ENCODE assay signal across 8 cellular contexts in genomic region chr6:13485303-13485702, GRCh38. TPM values are rescaled to one million over a fixed set of nuclear protein-coding genes. Genes with fewer than 3 reads are reported as not detected.
DNase-seq lines count a peak whose midpoint lies in the region; ATAC-seq and TF ChIP-seq lines count a peak whose summit lies in the region.

No MANE protein-coding gene starts in this region.

- H3K79me1 ChIP-seq in IMR-90 (ENCODE audit: low read depth in 1 of 2, low read length in 2 of 2): peaks cover 6 to 52% of the 10 kb centered on the region in 2 experiments

- H3K4me3 Mint-ChIP-seq in naive B cell: peak overlapping the region; percentile 82 to 99 (median 93)

- intact Hi-C loops in IMR-90 (cut with micrococcal nuclease): no loop called here

- in situ Hi-C loops in IMR-90 (cut with MboI; ENCODE audit: low sequenced_read_pairs): no loop called here

- no peaks in the 10 kb centered on the region for H3K27me3 ChIP-seq in IMR-90 (ENCODE audit: control insufficient read depth, insufficient read depth, low read length)

- H2AK5ac ChIP-seq in IMR-90 (ENCODE audit: low read depth, low read length): peak overlapping the region; percentile 61; the same call in 1 of the 2 replicates

- H3K9me3 ChIP-seq in IMR-90 (ENCODE audit: control insufficient read depth, insufficient read depth, low read length): no peaks in the 10 kb centered on the region

- no peak for DNase-seq in AG09309 (ENCODE audit: low read depth)
- no peak for DNase-seq in IMR-90
- DNase-seq in naive B cell: no peak
- no peak for DNase-seq in DMS 273 treated with DMSO at 0.1 percent for 48 hours (lab: John Stamatoyannopoulos, UW)
- DNase-seq in glomerular visceral epithelial cell (ENCODE audit: extremely low spot score): no peak
- DNase-seq in activated CD4-positive, CD25-positive, alpha-beta regulatory T cell treated with anti-CD3 and anti-CD28 coated beads, Interleukin-2, amount 50 U/mL, for 72 hours: no peak

- H4K5ac ChIP-seq in IMR-90 (ENCODE audit: low read depth, low read length): no peak overlapping the region; the same call in 1 of the 2 replicates

- H3K4ac ChIP-seq in IMR-90 (ENCODE audit: low read depth, low read length): no peak overlapping the region

- H3K4me2 ChIP-seq in IMR-90 (ENCODE audit: low read depth, low read length): peak overlapping the region; percentile 93

- H3K18ac ChIP-seq in IMR-90 (ENCODE audit: low read depth, low read length): no peak overlapping the region

- no peak overlapping the region for H3K27ac ChIP-seq in IMR-90 (ENCODE audit: insufficient read depth, low read length)
- H3K27ac ChIP-seq in cingulate gyrus (ENCODE audit: low read depth, low read length): peak overlapping the region; percentile 23

- no peak for TF ChIP-seq POLR2A in IMR-90 (IDR thresholded peaks at IDR 0.05; ENCODE audit: low read depth, low read length)

- peak overlapping the region; percentile 65 for H3K23ac ChIP-seq in IMR-90 (ENCODE audit: low read depth, low read length)

- peak overlapping the region; percentile 10 to 16; a peak in 2 of 4 replicates for H4K8ac ChIP-seq in IMR-90 (ENCODE audit: low read depth in 2 of 2, low read length in 2 of 2)

- TF ChIP-seq CTCF in AG09309 (IDR thresholded peaks at IDR 0.05; ENCODE audit: control insufficient read depth, insufficient read depth, low read depth, low read length, missing control alignments): no peak
- no peak for TF ChIP-seq CTCF in IMR-90 (conservative IDR thresholded peaks at IDR 0.05; ENCODE audit: low read depth, low read length)

- no peak overlapping the region for H2BK5ac ChIP-seq in IMR-90 (ENCODE audit: low read depth, low read length, poor library complexity, severe bottlenecking)

- H3K4me1 ChIP-seq in IMR-90 (ENCODE audit: control insufficient read depth, insufficient read depth, low read length): peaks cover 5% of the 10 kb centered on the region; the same call in 1 of the 2 replicates

- POLR2A ChIA-PET in IMR-90 (lab: Charles Lee; ENCODE audit: unreplicated experiment): no interaction called here

- no peak overlapping the region for H4K91ac ChIP-seq in IMR-90 (ENCODE audit: insufficient read depth, low read depth, low read length)

- CTCF ChIA-PET in IMR-90 (lab: Yijun Ruan, JAX): interaction anchor here (1.1 kb wide), 2 partner anchors 52 to 90 kb away, joined by 4 read pairs; no protein-coding TSS in a partner anchor

- no TSS peak for BruUV-seq in IMR-90 (replicated peaks; lab: Mats Ljungman, UMichigan)

- no peak for TF ChIP-seq RAD21 in IMR-90 (IDR thresholded peaks at IDR 0.05; ENCODE audit: low read length)

- H3K27ac Mint-ChIP-seq in naive B cell: peak overlapping the region in 5 of 6 donors; percentile 5 to 95 (median 84)

- ATAC-seq in IMR-90 (ENCODE audit: low read depth) (no peak), naive B cell (ENCODE audit: low read depth in 2 of 2) (no peak), GM21723 (IDR thresholded peaks at IDR 0.05; ENCODE audit: unreplicated experiment) (no peak)

- H4K20me1 ChIP-seq in IMR-90 (ENCODE audit: insufficient read depth, low read length): no peaks in the 10 kb centered on the region; the same call in 1 of the 2 replicates

- no peak overlapping the region for H2BK120ac ChIP-seq in IMR-90 (ENCODE audit: low read depth, low read length)

- peak overlapping the region; percentile 62; the same call in 1 of the 2 replicates for H3K14ac ChIP-seq in IMR-90 (replicated peaks; ENCODE audit: low read depth, low read length)

- peak overlapping the region; percentile 94 for H2AFZ ChIP-seq in IMR-90 (replicated peaks; ENCODE audit: low read length, poor library complexity)

- no peaks in the 10 kb centered on the region for H3K9me3 Mint-ChIP-seq in naive B cell

- no peak overlapping the region for H2AK9ac ChIP-seq in IMR-90 (replicated peaks; ENCODE audit: low read depth, low read length, poor library complexity)

- H3K4me3 ChIP-seq in AG09309 (ENCODE audit: control insufficient read depth, low read depth, low read length) (peak overlapping the region; percentile 74), IMR-90 (ENCODE audit: insufficient read depth, low read depth, low read length) (peak overlapping the region; percentile 70)

- H3K56ac ChIP-seq in IMR-90 (ENCODE audit: extremely low read depth, insufficient read depth, low read length): no peak overlapping the region

- peaks cover 6 to 7% of the 10 kb centered on the region in 2 donors for H3K36me3 Mint-ChIP-seq in naive B cell

- peaks cover 32 to 50% (median 37%) of the 10 kb centered on the region in 3 donors for H3K4me1 Mint-ChIP-seq in naive B cell

- H3K27me3 Mint-ChIP-seq in naive B cell: no peaks in the 10 kb centered on the region

- dilution Hi-C loops in IMR-90 (cut with HindIII; ENCODE audit: low sequenced_read_pairs, unreplicated experiment): no loop called here

- no peak overlapping the region for H2BK20ac ChIP-seq in IMR-90 (ENCODE audit: low read depth, low read length)

- peaks cover 6% of the 10 kb centered on the region for H3K9me1 ChIP-seq in IMR-90 (ENCODE audit: insufficient read depth, low read length)

- H3K36me3 ChIP-seq in IMR-90 (ENCODE audit: control insufficient read depth, insufficient read depth, low read length): no peaks in the 10 kb centered on the region

- no CpG with 5 or more reads among the region's 4 CpGs for WGBS in IMR-90 (ENCODE audit: extremely low coverage in 2 of 2, insufficient read length in 1 of 2), 2 experiments

- H3K9ac ChIP-seq in IMR-90 (ENCODE audit: low read depth, low read length): peak overlapping the region; percentile 3

- no peak overlapping the region for H2BK15ac ChIP-seq in IMR-90 (ENCODE audit: low read depth, low read length)

TF ChIP-seq in IMR-90, 13 proteins besides CTCF, POLR2A, EP300 and RAD21:
- TF ChIP-seq CHD1 (IDR thresholded peaks at IDR 0.05; ENCODE audit: low read depth, low read length): no peak
- TF ChIP-seq RCOR1 (IDR thresholded peaks at IDR 0.05; ENCODE audit: insufficient replicate concordance, low read length): no peak
- TF ChIP-seq ELK1 (IDR thresholded peaks at IDR 0.05; ENCODE audit: borderline replicate concordance, low read depth, low read length): no peak
- no peak for TF ChIP-seq MAZ (IDR thresholded peaks at IDR 0.05; ENCODE audit: borderline replicate concordance, low read depth, low read length)
- no peak for TF ChIP-seq MAFK (IDR thresholded peaks at IDR 0.05; ENCODE audit: low read depth, low read length)
- TF ChIP-seq FOS (IDR thresholded peaks at IDR 0.05; ENCODE audit: low read depth, low read length): no peak
- TF ChIP-seq MXI1 (IDR thresholded peaks at IDR 0.05; ENCODE audit: borderline replicate concordance, low read depth, low read length): no peak
- TF ChIP-seq USF2 (IDR thresholded peaks at IDR 0.05; ENCODE audit: low read depth, low read length): no peak
- no peak for TF ChIP-seq NFE2L2 (IDR thresholded peaks at IDR 0.05; ENCODE audit: low read depth, low read length)
- TF ChIP-seq BHLHE40 (IDR thresholded peaks at IDR 0.05; ENCODE audit: low read depth, low read length): no peak
- no peak for TF ChIP-seq SMC3 (IDR thresholded peaks at IDR 0.05; ENCODE audit: low read depth, low read length)
- TF ChIP-seq RFX5 (IDR thresholded peaks at IDR 0.05; ENCODE audit: low read depth, low read length): no peak
- no peak for TF ChIP-seq CEBPB (IDR thresholded peaks at IDR 0.05; ENCODE audit: low read depth, low read length)

RNA-seq across cellular contexts. Expression of gene GFOD1, which starts 2.1 kb away (rescaled TPM):
- total RNA-seq in IMR-90 (2012; rRNA removed): 3.4 and 3.6 TPM in 2 replicates
- polyA plus RNA-seq in IMR-90 (2012; rRNA removed) (1.8 and 2.2 TPM in 2 replicates), naive B cell (ENCODE audit: low read depth in 6 of 6) (10 to 100 TPM in 1 of 6 donors, 1 to 10 TPM in 5; 2.9 to 10.7 (median 5.4) TPM)
- polyA plus RNA-seq in IMR-90 (2012; cell fraction: cytosol; rRNA removed): 0.78 and 1.7 TPM in 2 replicates
- 3.5 and 3.9 TPM in 2 replicates for polyA plus RNA-seq in IMR-90 (2012; cell fraction: nucleus; rRNA removed; ENCODE audit: low replicate concordance)
